19 cellular contexts compared by ENCODE assay signal in the genomic region with DNA sequence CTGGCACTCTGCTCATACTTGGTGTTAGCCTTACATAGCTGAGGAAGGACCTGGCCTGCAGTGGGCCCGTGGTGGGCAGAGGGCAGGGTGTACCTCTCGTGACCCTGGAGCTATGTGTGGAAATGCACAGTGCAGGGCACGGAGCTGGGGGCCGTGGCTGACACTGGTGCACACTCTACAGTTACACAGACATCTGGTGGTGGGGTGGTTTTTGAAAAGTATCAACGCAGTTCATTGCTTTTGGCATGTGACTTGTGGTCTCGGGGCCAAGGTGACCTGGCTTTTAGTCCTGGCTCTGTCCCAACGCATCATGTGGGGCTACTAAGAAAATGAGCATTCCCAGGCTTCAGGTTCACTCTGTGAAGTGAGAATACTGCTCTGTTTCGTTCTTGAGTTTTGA.
DNase-seq lines count a peak whose midpoint lies in the region; ATAC-seq and TF ChIP-seq lines count a peak whose summit lies in the region.
"Had no signal": no experiment of that assay in that cellular context is flagged by ENCODE, and none has a peak within 500 bp of the region (broad histone marks: within the 10 kb centered on the region; RNA-seq: fewer than 3 reads in every experiment).

No MANE protein-coding gene starts in this region.

- H3K23ac ChIP-seq in mesenchymal stem cell (ENCODE audit: low read length in 2 of 2), result peak overlapping the region in 1 of 2 experiments; percentile 90

- peaks cover 48% of the 10 kb centered on the region for H3K4me1 Mint-ChIP-seq in chondrocyte (ENCODE audit: low read depth)
- H3K4me1 Mint-ChIP-seq: activated B cell treated with CpG ODN at 0.5 μM for 24 hours; activated naive CD8-positive, alpha-beta T cell treated with anti-CD3 and anti-CD28 coated beads for 36 hours; CD14-positive monocyte had no signal

- DNase-seq in right atrium auricular region (ENCODE audit: low spot score) (no peak), Right ventricle myocardium inferior (ENCODE audit: missing footprints) (no peak), chondrocyte (ENCODE audit: low spot score) (no peak), mesenchymal stem cell (no peak), SKM-1 treated with dmso at 0.1 percent for 144 hours (lab: John Stamatoyannopoulos, UW; ENCODE audit: unreplicated experiment) (no peak), vagina (ENCODE audit: extremely low spot score in 2 of 2) (no peak)
- DNase-seq in activated effector memory CD4-positive, alpha-beta T cell treated with Interleukin-2 at 50 U/mL for 16 hours, result no peak
- DNase-seq in stimulated activated CD4-positive, alpha-beta T cell treated with anti-CD3 and anti-CD28 coated beads, Interleukin-1b, Interleukin-23, amount 100 ng/mL, for 48 hours, result no peak
- DNase-seq: activated B cell treated with CpG ODN at 0.5 μM for 24 hours; activated naive CD8-positive, alpha-beta T cell treated with anti-CD3 and anti-CD28 coated beads for 36 hours; glutamatergic neuron; lower lobe of right lung; NCI-H146; NCI-H2227 treated with DMSO at 0.1 percent for 48 hours; small intestine had no signal

- no peaks in the 10 kb centered on the region for H3K27me3 Mint-ChIP-seq in chondrocyte (ENCODE audit: low read depth)
- H3K27me3 Mint-ChIP-seq: activated B cell treated with CpG ODN at 0.5 μM for 24 hours; activated naive CD8-positive, alpha-beta T cell treated with anti-CD3 and anti-CD28 coated beads for 36 hours had no signal

- intact Hi-C loops in Right ventricle myocardium inferior (cut with DNase I), result no loop called here
- intact Hi-C loops in vagina (cut with DNase I), result no loop called here

- no peaks in the 10 kb centered on the region for H3K9me3 Mint-ChIP-seq in chondrocyte (ENCODE audit: low read depth)
- H3K9me3 Mint-ChIP-seq: activated B cell treated with CpG ODN at 0.5 μM for 24 hours; activated naive CD8-positive, alpha-beta T cell treated with anti-CD3 and anti-CD28 coated beads for 36 hours had no signal

- peak overlapping the region; percentile 99 for H2AK5ac ChIP-seq in mesenchymal stem cell (ENCODE audit: low read length, severe bottlenecking)

- H3K4ac ChIP-seq in mesenchymal stem cell (ENCODE audit: low read depth in 1 of 2, low read length in 2 of 2), result peak overlapping the region; percentile 16 to 40

- peak overlapping the region; percentile 46 to 66 for H3K27ac ChIP-seq in right atrium auricular region
- H3K27ac ChIP-seq in mesenchymal stem cell (ENCODE audit: low read length, poor library complexity, severe bottlenecking), result peak overlapping the region; percentile 92
- no peak overlapping the region for H3K27ac ChIP-seq in vagina
- H3K27ac ChIP-seq: A549, GM23248, lower lobe of right lung had no signal

- no peak for ATAC-seq in Right ventricle myocardium inferior
- ATAC-seq: A549 had no signal

- H3K4me2 ChIP-seq in mesenchymal stem cell (ENCODE audit: low read length, poor library complexity, severe bottlenecking), result no peak overlapping the region
- H3K4me2 ChIP-seq: A549 had no signal

- H3K9ac ChIP-seq in mesenchymal stem cell (ENCODE audit: low read length), result peak overlapping the region; percentile 69
- H3K9ac ChIP-seq: GM23248 had no signal

- peaks cover 8% of the 10 kb centered on the region for H3K36me3 Mint-ChIP-seq in chondrocyte (ENCODE audit: low read depth)
- H3K36me3 Mint-ChIP-seq: activated naive CD8-positive, alpha-beta T cell treated with anti-CD3 and anti-CD28 coated beads for 36 hours; CD14-positive monocyte had no signal

- no peaks in the 10 kb centered on the region for H3K27me3 ChIP-seq in right atrium auricular region
- no peaks in the 10 kb centered on the region for H3K27me3 ChIP-seq in mesenchymal stem cell (ENCODE audit: control insufficient read depth in 1 of 2, insufficient read depth in 1 of 2, low read length in 2 of 2)
- H3K27me3 ChIP-seq in vagina, result no peaks in the 10 kb centered on the region

- peak overlapping the region; percentile 71 for H2BK120ac ChIP-seq in mesenchymal stem cell (ENCODE audit: low read depth, low read length)

- no peak for TF ChIP-seq POLR2A in vagina (IDR thresholded peaks at IDR 0.05)

- H2BK12ac ChIP-seq in mesenchymal stem cell (ENCODE audit: low read length in 2 of 2), result peak overlapping the region; percentile 50 to 86

- H3K27ac Mint-ChIP-seq in chondrocyte (ENCODE audit: unreplicated experiment), result peak overlapping the region; percentile 97
- H3K27ac Mint-ChIP-seq: activated B cell treated with CpG ODN at 0.5 μM for 24 hours; activated naive CD8-positive, alpha-beta T cell treated with anti-CD3 and anti-CD28 coated beads for 36 hours; CD14-positive monocyte had no signal

- 79% methylated on average over 8 of the region's 8 CpGs for WGBS in mesenchymal stem cell

- H3K18ac ChIP-seq in mesenchymal stem cell (ENCODE audit: low read depth in 1 of 2, low read length in 2 of 2), result peak overlapping the region; percentile 37 to 88

- peak overlapping the region in 1 of 2 experiments; percentile 91 for H3K14ac ChIP-seq in mesenchymal stem cell (ENCODE audit: low read length in 2 of 2)

- no peak overlapping the region for H2AFZ ChIP-seq in mesenchymal stem cell (ENCODE audit: low read depth, low read length)
- H2AFZ ChIP-seq: GM23248 had no signal

- H3K4me1 ChIP-seq in right atrium auricular region, result peaks cover 0 to 22% of the 10 kb centered on the region in 2 donors
- H3K4me1 ChIP-seq in mesenchymal stem cell (ENCODE audit: control insufficient read depth, insufficient read depth, low read depth, low read length), result peaks cover 17% of the 10 kb centered on the region
- no peaks in the 10 kb centered on the region for H3K4me1 ChIP-seq in vagina
- H3K4me1 ChIP-seq: A549, lower lobe of right lung had no signal

- H3K4me3 Mint-ChIP-seq in chondrocyte (ENCODE audit: unreplicated experiment), result peak overlapping the region; percentile 46
- H3K4me3 Mint-ChIP-seq: activated B cell treated with CpG ODN at 0.5 μM for 24 hours; activated naive CD8-positive, alpha-beta T cell treated with anti-CD3 and anti-CD28 coated beads for 36 hours; brain had no signal

- H3K79me1 ChIP-seq in mesenchymal stem cell (replicated peaks; ENCODE audit: low read length, poor library complexity, severe bottlenecking), result no peaks in the 10 kb centered on the region

- H3K4me3 ChIP-seq in right atrium auricular region, result no peak overlapping the region
- H3K4me3 ChIP-seq in mesenchymal stem cell (ENCODE audit: insufficient read depth in 1 of 2, low read depth in 1 of 2, low read length in 2 of 2), result peak overlapping the region in 1 of 2 experiments; percentile 55
- no peak overlapping the region for H3K4me3 ChIP-seq in vagina
- H3K4me3 ChIP-seq: A549, GM23248, lower lobe of right lung had no signal

- TF ChIP-seq CTCF in right atrium auricular region (IDR thresholded peaks at IDR 0.05) (no peak), chondrocyte (IDR thresholded peaks at IDR 0.05) (no peak), vagina (IDR thresholded peaks at IDR 0.05) (no peak)

- H4K8ac ChIP-seq in mesenchymal stem cell (ENCODE audit: low read length), result peak overlapping the region; percentile 45

- H2BK15ac ChIP-seq in mesenchymal stem cell (ENCODE audit: low read depth, poor library complexity, severe bottlenecking), result peak overlapping the region; percentile 83

- H3K9me3 ChIP-seq in right atrium auricular region, result no peaks in the 10 kb centered on the region
- no peaks in the 10 kb centered on the region for H3K9me3 ChIP-seq in mesenchymal stem cell (ENCODE audit: control insufficient read depth, low read length)
- H3K9me3 ChIP-seq in vagina, result no peaks in the 10 kb centered on the region
- H3K9me3 ChIP-seq: A549, lower lobe of right lung had no signal

- peak overlapping the region; percentile 48 for H4K91ac ChIP-seq in mesenchymal stem cell (ENCODE audit: low read length)

- H2BK5ac ChIP-seq in mesenchymal stem cell (ENCODE audit: low read depth, low read length, poor library complexity, severe bottlenecking), result peak overlapping the region; percentile 98

- H3K36me3 ChIP-seq in right atrium auricular region, result no peaks in the 10 kb centered on the region
- peaks cover 0 to 16% of the 10 kb centered on the region in 2 experiments for H3K36me3 ChIP-seq in mesenchymal stem cell (ENCODE audit: control insufficient read depth in 1 of 2, insufficient read depth in 2 of 2, low read depth in 1 of 2, low read length in 2 of 2)
- no peaks in the 10 kb centered on the region for H3K36me3 ChIP-seq in vagina
- H3K36me3 ChIP-seq: lower lobe of right lung had no signal
